ENCODE assay signal across 8 cellular contexts in genomic region chr20:35171438-35171752, GRCh38. TPM values are rescaled to one million over a fixed set of nuclear protein-coding genes. Genes with fewer than 3 reads are reported as not detected.
DNase-seq lines count a peak whose midpoint lies in the region; ATAC-seq and TF ChIP-seq lines count a peak whose summit lies in the region.

No MANE protein-coding gene starts in this region.

- H4K20me1 ChIP-seq in BLaER1 = no peaks in the 10 kb centered on the region
- H4K20me1 ChIP-seq in osteoblast (ENCODE audit: insufficient read depth, low read length) = no peaks in the 10 kb centered on the region

- H3K27ac ChIP-seq in BLaER1 (no peak overlapping the region), duodenal mucosa (ENCODE audit: low read depth, low read length) (no peak overlapping the region), osteoblast (ENCODE audit: low read depth, low read length) (no peak overlapping the region)

- no peaks in the 10 kb centered on the region for H3K79me2 ChIP-seq in osteoblast (ENCODE audit: insufficient read depth, low read length)

- TF ChIP-seq CTCF in NB4 (IDR thresholded peaks at IDR 0.05; ENCODE audit: low read depth, low read length) (no peak), osteoblast (IDR thresholded peaks at IDR 0.05; ENCODE audit: extremely low read depth, low read depth, low read length) (no peak)

- peaks cover 16% of the 10 kb centered on the region for H3K4me1 ChIP-seq in BLaER1
- H3K4me1 ChIP-seq in duodenal mucosa (ENCODE audit: control insufficient read depth in 1 of 2, insufficient read depth in 2 of 2, low read length in 2 of 2) = peaks cover 5 to 15% of the 10 kb centered on the region in 2 donors
- H3K4me1 ChIP-seq in osteoblast (ENCODE audit: insufficient read depth, low read length) = peaks cover 13% of the 10 kb centered on the region

- H3K9ac ChIP-seq in BLaER1 (no peak overlapping the region), duodenal mucosa (ENCODE audit: low read depth in 1 of 2, low read length in 2 of 2) (peak overlapping the region in 1 of 2 donors; percentile 59)

- no peak for ATAC-seq in GM18519 (IDR thresholded peaks at IDR 0.05; ENCODE audit: low FRiP score, unreplicated experiment)
- no peak for ATAC-seq in GM21515 (IDR thresholded peaks at IDR 0.05; ENCODE audit: unreplicated experiment)

- no peaks in the 10 kb centered on the region for H3K27me3 ChIP-seq in BLaER1
- H3K27me3 ChIP-seq in duodenal mucosa (ENCODE audit: control insufficient read depth in 1 of 2, insufficient read depth in 2 of 2, low read length in 2 of 2) = no peaks in the 10 kb centered on the region
- no peaks in the 10 kb centered on the region for H3K27me3 ChIP-seq in osteoblast (ENCODE audit: insufficient read depth, low read length)

- TF ChIP-seq POLR2A in NB4 (IDR thresholded peaks at IDR 0.05; ENCODE audit: extremely low read depth, insufficient read length) = no peak

- H3K4me2 ChIP-seq in BLaER1 = peak overlapping the region; percentile 79
- H3K4me2 ChIP-seq in osteoblast (ENCODE audit: insufficient read depth, low read length) = peak overlapping the region; percentile 74

- H3K4me3 ChIP-seq in BLaER1 (peak overlapping the region; percentile 44), NB4 (ENCODE audit: low read depth, low read length) (peak overlapping the region; percentile 30), duodenal mucosa (ENCODE audit: low read depth in 1 of 2, low read length in 2 of 2) (peak overlapping the region; percentile 73 to 77), osteoblast (ENCODE audit: insufficient read depth, low read length) (peak overlapping the region; percentile 63)

- peak overlapping the region; percentile 61 for H2AFZ ChIP-seq in osteoblast (ENCODE audit: low read length)

- H3K9me3 ChIP-seq in BLaER1 (no peaks in the 10 kb centered on the region), duodenal mucosa (ENCODE audit: control insufficient read depth in 1 of 2, low read length in 2 of 2) (no peaks in the 10 kb centered on the region), osteoblast (ENCODE audit: low read depth, low read length) (no peaks in the 10 kb centered on the region)

- H3K36me3 ChIP-seq in BLaER1 (peaks cover 2% of the 10 kb centered on the region; the same call in 1 of the 2 replicates), duodenal mucosa (ENCODE audit: control insufficient read depth in 1 of 2, insufficient read depth in 2 of 2, low read length in 2 of 2) (peaks cover 0 to 3% of the 10 kb centered on the region in 2 donors), osteoblast (ENCODE audit: insufficient read depth, low read length) (peaks cover 2% of the 10 kb centered on the region)

- DNase-seq in NB4 (ENCODE audit: low read depth) = no peak
- no peak for DNase-seq in osteoblast (ENCODE audit: insufficient read length, low spot score, missing footprints)
- DNase-seq in DMS114 treated with DMSO at 0.1 percent for 48 hours (lab: John Stamatoyannopoulos, UW; ENCODE audit: unreplicated experiment) = no peak
- no peak for DNase-seq in MV-4-11 (lab: John Stamatoyannopoulos, UW)

RNA-seq across cellular contexts. Expression of gene PROCR, which starts 0.5 kb away (rescaled TPM):
- total RNA-seq in osteoblast = 35.9 and 38.0 TPM in 2 replicates

RNA-seq across cellular contexts. Expression of gene EDEM2, which starts 24.3 kb away (rescaled TPM):
- total RNA-seq in osteoblast = 32.2 and 41.8 TPM in 2 replicates

RNA-seq across cellular contexts. Expression of gene MMP24, which starts 55.1 kb away (rescaled TPM):
- 0.88 and 1.1 TPM in 2 replicates for total RNA-seq in osteoblast
